27 cellular contexts compared by ENCODE assay signal in the genomic region with DNA sequence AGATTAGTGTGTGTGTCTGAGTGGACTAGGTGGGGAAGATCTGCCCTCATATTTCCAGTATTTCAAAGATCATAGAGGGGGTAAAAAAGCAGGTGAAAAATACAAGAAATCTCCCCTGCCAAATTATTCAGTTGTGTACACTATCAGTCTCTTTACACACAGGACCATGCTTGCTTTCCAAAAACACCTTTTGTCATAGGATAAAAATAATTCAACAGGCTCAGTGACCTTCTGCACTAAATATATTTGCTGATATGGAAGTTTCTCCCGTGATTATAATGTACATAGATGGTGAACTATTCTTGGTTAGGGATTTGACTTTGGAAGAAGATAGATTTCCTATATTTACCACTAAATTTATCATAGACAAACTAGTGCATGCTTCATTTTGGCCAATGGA.
"Had no signal": no experiment of that assay in that cellular context is flagged by ENCODE, and none has a peak within 500 bp of the region (broad histone marks: within the 10 kb centered on the region; RNA-seq: fewer than 3 reads in every experiment).

No MANE protein-coding gene starts in this region.

- H3K4me1 ChIP-seq: gastroesophageal sphincter had no signal

- H3K9me3 Mint-ChIP-seq: activated CD4-positive, alpha-beta memory T cell treated with anti-CD3 and anti-CD28 coated beads, Interleukin-2, amount 10 ng/mL, durations not matched to agents 7 days and 5 days; activated CD4-positive, alpha-beta T cell treated with anti-CD3 and anti-CD28 coated beads, Interleukin-2, amount 10 ng/mL, durations not matched to agents 7 days and 5 days; activated naive CD4-positive, alpha-beta T cell treated with anti-CD3 and anti-CD28 coated beads, Interleukin-2, amount 10 ng/mL, durations not matched to agents 7 days and 5 days; activated T-cell treated with anti-CD3 and anti-CD28 coated beads, Interleukin-2, amount 50 U/mL, for 24 hours; activated T-cell treated with anti-CD3 and anti-CD28 coated beads, Interleukin-2, amount 50 U/mL, for 72 hours; effector memory CD8-positive, alpha-beta T cell had no signal

- H3K4me1 Mint-ChIP-seq: activated CD4-positive, alpha-beta memory T cell treated with anti-CD3 and anti-CD28 coated beads, Interleukin-2, amount 10 ng/mL, durations not matched to agents 7 days and 5 days; activated CD4-positive, alpha-beta T cell treated with anti-CD3 and anti-CD28 coated beads, Interleukin-2, amount 10 ng/mL, durations not matched to agents 7 days and 5 days; activated naive CD4-positive, alpha-beta T cell treated with anti-CD3 and anti-CD28 coated beads, Interleukin-2, amount 10 ng/mL, durations not matched to agents 7 days and 5 days; activated naive CD8-positive, alpha-beta T cell treated with anti-CD3 and anti-CD28 coated beads, Interleukin-2, amount 10 ng/mL, durations not matched to agents 7 days and 5 days had no signal

- DNase-seq: activated CD4-positive, alpha-beta memory T cell treated with anti-CD3 and anti-CD28 coated beads, Interleukin-2, amount 10 ng/mL, durations not matched to agents 7 days and 5 days; activated CD4-positive, alpha-beta T cell treated with anti-CD3 and anti-CD28 coated beads for 1 hour; activated CD4-positive, alpha-beta T cell treated with anti-CD3 and anti-CD28 coated beads for 4 hours; activated CD4-positive, alpha-beta T cell treated with anti-CD3 and anti-CD28 coated beads, Interleukin-2, amount 10 ng/mL, durations not matched to agents 7 days and 5 days; activated CD4-positive, alpha-beta T cell treated with anti-CD3 and anti-CD28 coated beads, Interleukin-2, amount 50 U/mL, for 4 hours; activated CD8-positive, alpha-beta memory T cell treated with anti-CD3 and anti-CD28 coated beads, Interleukin-2, amount 50 U/mL, for 48 hours; activated gamma-delta T cell; activated naive CD4-positive, alpha-beta T cell; activated naive CD4-positive, alpha-beta T cell treated with anti-CD3 and anti-CD28 coated beads, Interleukin-2, amount 10 ng/mL, durations not matched to agents 7 days and 5 days; activated naive CD8-positive, alpha-beta T cell treated with anti-CD3 and anti-CD28 coated beads, Interleukin-2, amount 10 ng/mL, durations not matched to agents 7 days and 5 days; activated T-cell treated with anti-CD3 and anti-CD28 coated beads for 4 hours; activated T-cell treated with anti-CD3 and anti-CD28 coated beads, Interleukin-2, amount 50 U/mL, for 24 hours; activated T-cell treated with anti-CD3 and anti-CD28 coated beads, Interleukin-2, amount 50 U/mL, for 72 hours; brain microvascular endothelial cell; caudate nucleus; cortex of kidney; dermis blood vessel endothelial cell; effector CD4-positive, alpha-beta T cell; effector memory CD8-positive, alpha-beta T cell; erythroblast; foreskin keratinocyte; T-helper 2 cell had no signal

- H3K27ac Mint-ChIP-seq: activated CD4-positive, alpha-beta memory T cell treated with anti-CD3 and anti-CD28 coated beads, Interleukin-2, amount 10 ng/mL, durations not matched to agents 7 days and 5 days; activated CD4-positive, alpha-beta T cell treated with anti-CD3 and anti-CD28 coated beads, Interleukin-2, amount 10 ng/mL, durations not matched to agents 7 days and 5 days; activated naive CD4-positive, alpha-beta T cell treated with anti-CD3 and anti-CD28 coated beads, Interleukin-2, amount 10 ng/mL, durations not matched to agents 7 days and 5 days; activated naive CD4-positive, alpha-beta T cell treated with anti-CD3 and anti-CD28 coated beads, Interleukin-2, amount 50 U/mL, for 72 hours; activated naive CD8-positive, alpha-beta T cell treated with anti-CD3 and anti-CD28 coated beads, Interleukin-2, amount 10 ng/mL, durations not matched to agents 7 days and 5 days; activated T-cell treated with anti-CD3 and anti-CD28 coated beads, Interleukin-2, amount 50 U/mL, for 24 hours; activated T-cell treated with anti-CD3 and anti-CD28 coated beads, Interleukin-2, amount 50 U/mL, for 72 hours; effector memory CD8-positive, alpha-beta T cell; WTC11 had no signal

- H3K36me3 ChIP-seq: brain microvascular endothelial cell, esophagus muscularis mucosa, gastroesophageal sphincter had no signal

- H3K36me3 Mint-ChIP-seq: activated naive CD4-positive, alpha-beta T cell treated with anti-CD3 and anti-CD28 coated beads, Interleukin-2, amount 10 ng/mL, durations not matched to agents 7 days and 5 days; activated naive CD4-positive, alpha-beta T cell treated with anti-CD3 and anti-CD28 coated beads, Interleukin-2, amount 50 U/mL, for 72 hours; activated naive CD8-positive, alpha-beta T cell treated with anti-CD3 and anti-CD28 coated beads, Interleukin-2, amount 10 ng/mL, durations not matched to agents 7 days and 5 days; WTC11 had no signal

- ATAC-seq: activated naive CD4-positive, alpha-beta T cell treated with anti-CD3 and anti-CD28 coated beads, Interleukin-2, amount 50 U/mL, for 72 hours; activated T-cell treated with anti-CD3 and anti-CD28 coated beads, Interleukin-2, amount 50 U/mL, for 72 hours; effector memory CD8-positive, alpha-beta T cell; foreskin keratinocyte; gastroesophageal sphincter; WTC11 had no signal

- H3K27me3 ChIP-seq: brain microvascular endothelial cell, esophagus muscularis mucosa, foreskin keratinocyte, gastroesophageal sphincter had no signal

- H3K9me3 ChIP-seq: esophagus muscularis mucosa, gastroesophageal sphincter had no signal

- H3K4me3 Mint-ChIP-seq: activated CD4-positive, alpha-beta memory T cell treated with anti-CD3 and anti-CD28 coated beads, Interleukin-2, amount 10 ng/mL, durations not matched to agents 7 days and 5 days; activated CD4-positive, alpha-beta T cell treated with anti-CD3 and anti-CD28 coated beads, Interleukin-2, amount 10 ng/mL, durations not matched to agents 7 days and 5 days; activated naive CD4-positive, alpha-beta T cell treated with anti-CD3 and anti-CD28 coated beads, Interleukin-2, amount 10 ng/mL, durations not matched to agents 7 days and 5 days; activated naive CD8-positive, alpha-beta T cell treated with anti-CD3 and anti-CD28 coated beads, Interleukin-2, amount 10 ng/mL, durations not matched to agents 7 days and 5 days; activated T-cell treated with anti-CD3 and anti-CD28 coated beads, Interleukin-2, amount 50 U/mL, for 24 hours; activated T-cell treated with anti-CD3 and anti-CD28 coated beads, Interleukin-2, amount 50 U/mL, for 72 hours; effector memory CD8-positive, alpha-beta T cell; WTC11 had no signal

- H3K4me3 ChIP-seq: esophagus muscularis mucosa, gastroesophageal sphincter had no signal

- H3K27ac ChIP-seq: brain microvascular endothelial cell, esophagus muscularis mucosa, foreskin keratinocyte, gastroesophageal sphincter, VCaP had no signal
